1 cellular context compared by ENCODE assay signal in genomic region chr1:60828944-60829343, GRCh38.
TF ChIP-seq lines count a peak whose summit lies in the region.

No MANE protein-coding gene starts in this region.

TF ChIP-seq in HepG2, 621 proteins besides CTCF, POLR2A, EP300 and RAD21 (continued from another document and continues in another):
- peak; percentile 38; the same call in 1 of the 2 replicates for TF ChIP-seq HNF1A (IDR thresholded peaks at IDR 0.05; ENCODE audit: low read depth)
- no peak for TF ChIP-seq HNF1A (CRISPR knock-in tag; IDR thresholded peaks at IDR 0.05; ENCODE audit: borderline replicate concordance)
- TF ChIP-seq TFDP2 (CRISPR knock-in tag; IDR thresholded peaks at IDR 0.05) = no peak
- peak; percentile 45; the same call in 1 of the 2 replicates for TF ChIP-seq CEBPG (CRISPR knock-in tag; IDR thresholded peaks at IDR 0.05)
- peak; percentile 11; the same call in 1 of the 2 replicates for TF ChIP-seq MIER2 (CRISPR knock-in tag; IDR thresholded peaks at IDR 0.05)
- peak; percentile 99 for TF ChIP-seq RARA (CRISPR knock-in tag; IDR thresholded peaks at IDR 0.05)
- no peak for TF ChIP-seq HOXA3 (CRISPR knock-in tag; IDR thresholded peaks at IDR 0.05)
- TF ChIP-seq ZNF383 (CRISPR knock-in tag; IDR thresholded peaks at IDR 0.05; ENCODE audit: borderline replicate concordance) = no peak
- peak; percentile 88 for TF ChIP-seq HNF4A (CRISPR knock-in tag; IDR thresholded peaks at IDR 0.05)
- no peak for TF ChIP-seq EZH2 (conservative IDR thresholded peaks at IDR 0.05; ENCODE audit: low read depth, low read length)
- TF ChIP-seq CSRNP1 (CRISPR knock-in tag; IDR thresholded peaks at IDR 0.05) = no peak
- peak; percentile 17; the same call in 1 of the 2 replicates for TF ChIP-seq FOSL2 (CRISPR knock-in tag; IDR thresholded peaks at IDR 0.05)
- peak; percentile 80 to 87 for TF ChIP-seq NR2F1 (CRISPR knock-in tag; IDR thresholded peaks at IDR 0.05)
- peak; percentile 40; the same call in 1 of the 2 replicates for TF ChIP-seq AHDC1 (CRISPR knock-in tag; IDR thresholded peaks at IDR 0.05; ENCODE audit: borderline replicate concordance)
- TF ChIP-seq HNF1B (CRISPR knock-in tag; IDR thresholded peaks at IDR 0.05) = peak; percentile 45; the same call in 1 of the 2 replicates
- TF ChIP-seq STAT5B (CRISPR knock-in tag; IDR thresholded peaks at IDR 0.05) = no peak
- TF ChIP-seq RXRA (CRISPR knock-in tag; IDR thresholded peaks at IDR 0.05) = peak; percentile 59; the same call in 1 of the 2 replicates
- 0 out of 2 replicates have a peak, but pooled peaks have one; percentile 40 for TF ChIP-seq ZNF652 (CRISPR knock-in tag; IDR thresholded peaks at IDR 0.05; ENCODE audit: borderline replicate concordance, low read depth)
- TF ChIP-seq SKI (IDR thresholded peaks at IDR 0.05; ENCODE audit: partially characterized antibody) = peak; percentile 66
- no peak for TF ChIP-seq ZNF816 (CRISPR knock-in tag; IDR thresholded peaks at IDR 0.05; ENCODE audit: borderline replicate concordance)
- TF ChIP-seq ZNF609 (CRISPR knock-in tag; IDR thresholded peaks at IDR 0.05; ENCODE audit: borderline replicate concordance) = peak; percentile 39; the same call in 1 of the 2 replicates
- TF ChIP-seq ZNF687 (CRISPR knock-in tag; IDR thresholded peaks at IDR 0.05) = no peak
- TF ChIP-seq ERF (CRISPR knock-in tag; IDR thresholded peaks at IDR 0.05) = 0 out of 2 replicates have a peak, but pooled peaks have one; percentile 29
- peak; percentile 72; the same call in 1 of the 2 replicates for TF ChIP-seq HMG20A (CRISPR knock-in tag; IDR thresholded peaks at IDR 0.05; ENCODE audit: borderline replicate concordance)
- TF ChIP-seq ZFP36L1 (CRISPR knock-in tag; IDR thresholded peaks at IDR 0.05) = peak; percentile 33; the same call in 1 of the 2 replicates
- no peak for TF ChIP-seq FOXP1 (IDR thresholded peaks at IDR 0.05)
- TF ChIP-seq FOXP1 (CRISPR knock-in tag; IDR thresholded peaks at IDR 0.05) = peak; percentile 66
